Comparison of ENCODE assay signal across 13 cellular contexts in the genomic region with DNA sequence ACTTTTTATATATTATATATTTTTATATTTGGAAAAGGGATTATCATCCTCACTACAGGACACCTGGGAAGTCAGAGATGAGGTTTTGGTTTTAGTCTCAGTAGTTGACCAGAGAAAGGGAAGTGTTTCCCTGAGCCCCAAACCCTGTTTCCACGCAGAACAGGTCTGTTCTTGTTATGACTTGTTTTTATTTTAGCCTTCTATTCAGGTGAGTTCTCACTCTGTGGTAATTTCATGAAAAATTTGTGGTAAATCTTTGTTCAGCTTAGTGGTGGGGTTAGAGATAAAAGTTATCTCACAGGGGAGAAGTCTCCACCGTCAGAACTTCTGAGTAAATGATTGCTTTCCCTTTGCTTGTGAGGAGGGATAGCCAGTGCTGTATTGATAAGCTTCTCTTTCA.
DNase-seq lines count a peak whose midpoint lies in the region; ATAC-seq and FAIRE-seq lines count a peak whose summit lies in the region.
"Had no signal": no experiment of that assay in that cellular context is flagged by ENCODE, and none has a peak within 500 bp of the region (broad histone marks: within the 10 kb centered on the region; RNA-seq: fewer than 3 reads in every experiment).

No MANE protein-coding gene starts in this region.

- no peak overlapping the region for H3K9ac ChIP-seq in GM23248
- H3K9ac ChIP-seq: BLaER1 treated with 17β-estradiol and CSF1 and Interleukin-3, amounts not matched to agents 10 nM and 100 nM had no signal

- H3K9me3 ChIP-seq in GM23248 (ENCODE audit: low read depth): no peaks in the 10 kb centered on the region
- H3K9me3 ChIP-seq: BLaER1 treated with 17β-estradiol and CSF1 and Interleukin-3, amounts not matched to agents 10 nM and 100 nM had no signal

- H3K4me3 ChIP-seq in GM23248: no peak overlapping the region
- H3K4me3 ChIP-seq: BLaER1 treated with 17β-estradiol and CSF1 and Interleukin-3, amounts not matched to agents 10 nM and 100 nM had no signal

- DNase-seq in GM23248 (no peak), urothelium cell line (ENCODE audit: low spot score) (no peak), amniotic stem cell (lab: John Stamatoyannopoulos, UW) (no peak), T-helper 9 cell (no peak)
- DNase-seq: activated naive CD8-positive, alpha-beta T cell treated with anti-CD3 and anti-CD28 coated beads, Interleukin-2, amount 50 U/mL, for 24 hours; effector memory CD8-positive, alpha-beta T cell; NCI-H2171 treated with DMSO at 0.1 percent for 48 hours; right cardiac atrium had no signal

- no peaks in the 10 kb centered on the region for H3K9me2 ChIP-seq in GM23248 (ENCODE audit: insufficient read depth)

- in situ Hi-C loops in GM23248 (cut with MboI): no loop called here

- no peaks in the 10 kb centered on the region for H4K20me1 ChIP-seq in GM23248 (ENCODE audit: insufficient read depth)

- no peaks in the 10 kb centered on the region for H3K36me3 ChIP-seq in GM23248 (ENCODE audit: low read depth)

- H3K4me1 ChIP-seq in GM23248 (ENCODE audit: insufficient read depth): no peaks in the 10 kb centered on the region
- H3K4me1 ChIP-seq: BLaER1 treated with 17β-estradiol and CSF1 and Interleukin-3, amounts not matched to agents 10 nM and 100 nM had no signal

- H3K27ac ChIP-seq in GM23248: no peak overlapping the region
- H3K27ac ChIP-seq: BLaER1 treated with 17β-estradiol and CSF1 and Interleukin-3, amounts not matched to agents 10 nM and 100 nM had no signal

- no peak overlapping the region for H2AFZ ChIP-seq in GM23248

- peak; percentile 94 for ATAC-seq in GM18502 (IDR thresholded peaks at IDR 0.05; ENCODE audit: poor library complexity, unreplicated experiment)
- peak; percentile 93 for ATAC-seq in GM19438 (IDR thresholded peaks at IDR 0.05; ENCODE audit: low read depth, unreplicated experiment)
- ATAC-seq in HG02870 (IDR thresholded peaks at IDR 0.05; ENCODE audit: unreplicated experiment): peak; percentile 93
- ATAC-seq in HG03558 (IDR thresholded peaks at IDR 0.05; ENCODE audit: extremely low read depth, unreplicated experiment): peak; percentile 89
- ATAC-seq: activated naive CD8-positive, alpha-beta T cell treated with anti-CD3 and anti-CD28 coated beads, Interleukin-2, amount 50 U/mL, for 24 hours; effector memory CD8-positive, alpha-beta T cell; right cardiac atrium had no signal

- no peak overlapping the region for H3K4me2 ChIP-seq in GM23248 (ENCODE audit: unreplicated experiment)
- H3K4me2 ChIP-seq: BLaER1 treated with 17β-estradiol and CSF1 and Interleukin-3, amounts not matched to agents 10 nM and 100 nM had no signal

- H3K79me2 ChIP-seq in GM23248 (ENCODE audit: insufficient read depth): no peaks in the 10 kb centered on the region

- no peaks in the 10 kb centered on the region for H3K27me3 ChIP-seq in GM23248 (replicated peaks; ENCODE audit: insufficient read depth)
- H3K27me3 ChIP-seq: BLaER1 treated with 17β-estradiol and CSF1 and Interleukin-3, amounts not matched to agents 10 nM and 100 nM had no signal

- no peak for FAIRE-seq in urothelium cell line (lab: Jason Lieb, UNC)

- no peaks in the 10 kb centered on the region for H3F3A ChIP-seq in GM23248 (ENCODE audit: insufficient read depth)

- WGBS in GM23248 (ENCODE audit: low coverage in 1 of 2, low lambda C conversion rate in 2 of 2, missing lambda C conversion rate in 2 of 2), 2 experiments: 95 to 100% methylated on average over 2 of the region's 2 CpGs
